In genomic region chr17:38606646-38607611, GRCh38 we compare ENCODE assay signal across 1 cellular context.
TF ChIP-seq lines count a peak whose summit lies in the region.

No MANE protein-coding gene starts in this region.

TF ChIP-seq in HepG2, 621 proteins besides CTCF, POLR2A, EP300 and RAD21 (continued from another document and continues in another):
- no peak for TF ChIP-seq ZNF281 (CRISPR knock-in tag; IDR thresholded peaks at IDR 0.05; ENCODE audit: borderline replicate concordance)
- TF ChIP-seq MEIS2 (CRISPR knock-in tag; IDR thresholded peaks at IDR 0.05) = no peak
- no peak for TF ChIP-seq SIN3B (IDR thresholded peaks at IDR 0.05; ENCODE audit: low read length)
- no peak for TF ChIP-seq ATF4 (CRISPR knock-in tag; IDR thresholded peaks at IDR 0.05)
- no peak; the same call in 1 of the 2 replicates for TF ChIP-seq SKIL (CRISPR knock-in tag; IDR thresholded peaks at IDR 0.05; ENCODE audit: borderline replicate concordance)
- TF ChIP-seq ZNF572 (CRISPR knock-in tag; IDR thresholded peaks at IDR 0.05) = no peak
- TF ChIP-seq TEF (CRISPR knock-in tag; IDR thresholded peaks at IDR 0.05) = no peak
- TF ChIP-seq KLF6 (CRISPR knock-in tag; IDR thresholded peaks at IDR 0.05) = no peak
- no peak for TF ChIP-seq SAP130 (CRISPR knock-in tag; IDR thresholded peaks at IDR 0.05; ENCODE audit: low read depth)
- TF ChIP-seq ZNF770 (CRISPR knock-in tag; IDR thresholded peaks at IDR 0.05) = no peak
- 0 out of 2 replicates have a peak, but pooled peaks have one; percentile 13 for TF ChIP-seq PHF21A (CRISPR knock-in tag; IDR thresholded peaks at IDR 0.05)
- no peak for TF ChIP-seq RARG (CRISPR knock-in tag; IDR thresholded peaks at IDR 0.05; ENCODE audit: low read depth)
- no peak for TF ChIP-seq ADNP (CRISPR knock-in tag; IDR thresholded peaks at IDR 0.05)
- TF ChIP-seq ZNF407 (CRISPR knock-in tag; IDR thresholded peaks at IDR 0.05; ENCODE audit: not compliant biosample characterization) = no peak
- no peak for TF ChIP-seq ZNF562 (CRISPR knock-in tag; IDR thresholded peaks at IDR 0.05; ENCODE audit: borderline replicate concordance)
- no peak for TF ChIP-seq PCBP2 (optimal IDR thresholded peaks at IDR 0.05; ENCODE audit: low read depth, low read length, poor library complexity, severe bottlenecking)
- 0 out of 2 replicates have a peak, but pooled peaks have one; percentile 15 for TF ChIP-seq ZNF510 (CRISPR knock-in tag; IDR thresholded peaks at IDR 0.05; ENCODE audit: low read depth)
- no peak for TF ChIP-seq SALL1 (CRISPR knock-in tag; IDR thresholded peaks at IDR 0.05)
- no peak for TF ChIP-seq IRF2 (CRISPR knock-in tag; IDR thresholded peaks at IDR 0.05)
- TF ChIP-seq ZNF34 (CRISPR knock-in tag; IDR thresholded peaks at IDR 0.05; ENCODE audit: borderline replicate concordance) = 0 out of 2 replicates have a peak, but pooled peaks have one; percentile 7
- TF ChIP-seq CHD4 (IDR thresholded peaks at IDR 0.05; ENCODE audit: borderline replicate concordance, low read length) = no peak
- no peak for TF ChIP-seq SSRP1 (CRISPR knock-in tag; IDR thresholded peaks at IDR 0.05)
- no peak for TF ChIP-seq SIX1 (CRISPR knock-in tag; IDR thresholded peaks at IDR 0.05; ENCODE audit: borderline replicate concordance)
- TF ChIP-seq ATF7-NPFF (CRISPR knock-in tag; IDR thresholded peaks at IDR 0.05; ENCODE audit: low read depth) = no peak
- no peak for TF ChIP-seq ZBTB25 (CRISPR knock-in tag; IDR thresholded peaks at IDR 0.05)
- no peak for TF ChIP-seq ZNF75D (CRISPR knock-in tag; IDR thresholded peaks at IDR 0.05; ENCODE audit: borderline replicate concordance)
- TF ChIP-seq ZFAT (CRISPR knock-in tag; conservative IDR thresholded peaks at IDR 0.05) = no peak
- no peak for TF ChIP-seq ZFP36L2 (CRISPR knock-in tag; IDR thresholded peaks at IDR 0.05)
- TF ChIP-seq XBP1 (CRISPR knock-in tag; IDR thresholded peaks at IDR 0.05) = no peak
- no peak for TF ChIP-seq ZNF468 (CRISPR knock-in tag; IDR thresholded peaks at IDR 0.05)
- TF ChIP-seq ZFP36L1 (CRISPR knock-in tag; IDR thresholded peaks at IDR 0.05) = no peak
- no peak for TF ChIP-seq HMG20A (CRISPR knock-in tag; IDR thresholded peaks at IDR 0.05; ENCODE audit: borderline replicate concordance)
- TF ChIP-seq HDAC6 (IDR thresholded peaks at IDR 0.05; ENCODE audit: low read depth, low read length) = no peak
- TF ChIP-seq ZNF768 (CRISPR knock-in tag; IDR thresholded peaks at IDR 0.05) = peak; percentile 69; the same call in 1 of the 2 replicates
- TF ChIP-seq POLR2AphosphoS2 (IDR thresholded peaks at IDR 0.05; ENCODE audit: low read depth, low read length) = no peak
- TF ChIP-seq MNT (IDR thresholded peaks at IDR 0.05) = no peak
- no peak for TF ChIP-seq ZFP36 (IDR thresholded peaks at IDR 0.05; ENCODE audit: borderline replicate concordance, low read depth, low read length, partially characterized antibody)
- no peak for TF ChIP-seq ZNF691 (CRISPR knock-in tag; IDR thresholded peaks at IDR 0.05; ENCODE audit: borderline replicate concordance, low read depth)
- peak; percentile 16; the same call in 1 of the 2 replicates for TF ChIP-seq ZSCAN9 (CRISPR knock-in tag; IDR thresholded peaks at IDR 0.05; ENCODE audit: borderline replicate concordance)
